ENCODE assay signal across 19 cellular contexts in genomic region chr13:113497217-113497616, GRCh38. TPM values are rescaled to one million over a fixed set of nuclear protein-coding genes. Genes with fewer than 3 reads are reported as not detected.
A peak's percentile ranks its signal among the peaks of the same experiment; 100 is the strongest.
DNase-seq lines count a peak whose midpoint lies in the region; ATAC-seq and TF ChIP-seq lines count a peak whose summit lies in the region.
"Had no signal": no experiment of that assay in that cellular context is flagged by ENCODE, and none has a peak within 500 bp of the region (broad histone marks: within the 10 kb centered on the region; RNA-seq: fewer than 3 reads in every experiment).

No MANE protein-coding gene starts in this region.

- ATAC-seq in activated CD8-positive, alpha-beta T cell treated with anti-CD3 and anti-CD28 coated beads, Interleukin-2, amount 10 ng/mL, durations not matched to agents 7 days and 5 days: no peak
- no peak for ATAC-seq in activated CD8-positive, alpha-beta T cell treated with anti-CD3 and anti-CD28 coated beads for 36 hours
- ATAC-seq in HG02759 (IDR thresholded peaks at IDR 0.05; ENCODE audit: unreplicated experiment): no peak
- ATAC-seq in SK-N-SH treated with all-trans-retinoic acid at 6 μM for 48 hours: no peak
- ATAC-seq: CD8-positive, alpha-beta T cell had no signal

- no peak overlapping the region for H3K27ac Mint-ChIP-seq in activated CD8-positive, alpha-beta T cell treated with anti-CD3 and anti-CD28 coated beads, Interleukin-2, amount 10 ng/mL, durations not matched to agents 7 days and 5 days
- no peak overlapping the region for H3K27ac Mint-ChIP-seq in activated CD8-positive, alpha-beta T cell treated with anti-CD3 and anti-CD28 coated beads for 36 hours
- no peak overlapping the region for H3K27ac Mint-ChIP-seq in type B pancreatic cell
- H3K27ac Mint-ChIP-seq: CD8-positive, alpha-beta T cell had no signal

- peaks cover 5% of the 10 kb centered on the region; the same call in 1 of the 2 replicates for H3K4me1 ChIP-seq in MM.1S (ENCODE audit: low read length)

- DNase-seq in activated CD8-positive, alpha-beta T cell treated with anti-CD3 and anti-CD28 coated beads, Interleukin-2, amount 10 ng/mL, durations not matched to agents 7 days and 5 days: peak; percentile 3
- DNase-seq in activated CD8-positive, alpha-beta T cell treated with anti-CD3 and anti-CD28 coated beads for 36 hours: no peak
- DNase-seq in MM.1S: peak; percentile 18
- DNase-seq in coronary artery (ENCODE audit: low spot score): no peak
- peak; percentile 48 for DNase-seq in type B pancreatic cell (ENCODE audit: extremely low spot score, unreplicated experiment)
- DNase-seq in SKM-1 (lab: John Stamatoyannopoulos, UW; ENCODE audit: unreplicated experiment): no peak
- DNase-seq: 8988T; CD8-positive, alpha-beta T cell; NCI-H1092 treated with DMSO at 0.1 percent for 48 hours; NCI-H1694; NCI-H345; NCI-H526 treated with DMSO at 0.1 percent for 48 hours; OCI-M1; SHP77 treated with DMSO at 0.1 percent for 48 hours had no signal

- H3K4me3 ChIP-seq in MM.1S (ENCODE audit: low read length) (no peak overlapping the region), coronary artery (peak overlapping the region; percentile 25)
- H3K4me3 ChIP-seq: BLaER1, HAP-1 had no signal

- no peaks in the 10 kb centered on the region for H3K27me3 ChIP-seq in MM.1S (replicated peaks; ENCODE audit: insufficient read depth, low read length)
- H3K27me3 ChIP-seq: BLaER1 had no signal

- peak overlapping the region; percentile 13; the same call in 1 of the 2 replicates for H3K27ac ChIP-seq in MM.1S (ENCODE audit: low read length)
- no peak overlapping the region for H3K27ac ChIP-seq in coronary artery
- H3K27ac ChIP-seq: BLaER1 had no signal

- H3K4me3 Mint-ChIP-seq in activated CD8-positive, alpha-beta T cell treated with anti-CD3 and anti-CD28 coated beads, Interleukin-2, amount 10 ng/mL, durations not matched to agents 7 days and 5 days: no peak overlapping the region
- no peak overlapping the region for H3K4me3 Mint-ChIP-seq in activated CD8-positive, alpha-beta T cell treated with anti-CD3 and anti-CD28 coated beads for 36 hours
- H3K4me3 Mint-ChIP-seq in type B pancreatic cell: no peak overlapping the region
- H3K4me3 Mint-ChIP-seq: CD8-positive, alpha-beta T cell had no signal

- peaks cover 5% of the 10 kb centered on the region for H3K36me3 ChIP-seq in MM.1S (replicated peaks; ENCODE audit: insufficient read depth, low read length)

- peaks cover 25% of the 10 kb centered on the region for H3K79me2 ChIP-seq in MM.1S (ENCODE audit: low read length)

- no peaks in the 10 kb centered on the region for H4K20me1 ChIP-seq in MM.1S (ENCODE audit: insufficient read depth, low read length)

- no peak overlapping the region for H3K9ac ChIP-seq in MM.1S (ENCODE audit: low read length)
- H3K9ac ChIP-seq: BLaER1 had no signal

- no peaks in the 10 kb centered on the region for H3K9me3 ChIP-seq in MM.1S (replicated peaks; ENCODE audit: insufficient read depth, low read length)
- H3K9me3 ChIP-seq: HAP-1 had no signal

- no peaks in the 10 kb centered on the region for H3K27me3 Mint-ChIP-seq in activated CD8-positive, alpha-beta T cell treated with anti-CD3 and anti-CD28 coated beads, Interleukin-2, amount 10 ng/mL, durations not matched to agents 7 days and 5 days (ENCODE audit: low read depth)
- H3K27me3 Mint-ChIP-seq in activated CD8-positive, alpha-beta T cell treated with anti-CD3 and anti-CD28 coated beads for 36 hours: no peaks in the 10 kb centered on the region
- no peaks in the 10 kb centered on the region for H3K27me3 Mint-ChIP-seq in type B pancreatic cell

- H2AFZ ChIP-seq in MM.1S (ENCODE audit: low read length): no peak overlapping the region

- intact Hi-C loops in activated CD8-positive, alpha-beta T cell treated with anti-CD3 and anti-CD28 coated beads for 36 hours (cut with micrococcal nuclease): no loop called here

- no peaks in the 10 kb centered on the region for H3K9me2 ChIP-seq in MM.1S (replicated peaks; ENCODE audit: insufficient read depth, low read length)

- peaks cover 30% of the 10 kb centered on the region for H3K4me1 Mint-ChIP-seq in activated CD8-positive, alpha-beta T cell treated with anti-CD3 and anti-CD28 coated beads, Interleukin-2, amount 10 ng/mL, durations not matched to agents 7 days and 5 days (ENCODE audit: low read depth)
- peaks cover 31% of the 10 kb centered on the region for H3K4me1 Mint-ChIP-seq in activated CD8-positive, alpha-beta T cell treated with anti-CD3 and anti-CD28 coated beads for 36 hours (ENCODE audit: low read depth)
- H3K4me1 Mint-ChIP-seq in type B pancreatic cell (ENCODE audit: unreplicated experiment): peaks cover 38% of the 10 kb centered on the region

- H3K36me3 Mint-ChIP-seq in activated CD8-positive, alpha-beta T cell treated with anti-CD3 and anti-CD28 coated beads, Interleukin-2, amount 10 ng/mL, durations not matched to agents 7 days and 5 days (ENCODE audit: low read depth): peaks cover 44% of the 10 kb centered on the region
- H3K36me3 Mint-ChIP-seq in activated CD8-positive, alpha-beta T cell treated with anti-CD3 and anti-CD28 coated beads for 36 hours (ENCODE audit: low read depth): peaks cover 20% of the 10 kb centered on the region
- peaks cover 24% of the 10 kb centered on the region for H3K36me3 Mint-ChIP-seq in type B pancreatic cell

- H3K9me3 Mint-ChIP-seq in activated CD8-positive, alpha-beta T cell treated with anti-CD3 and anti-CD28 coated beads, Interleukin-2, amount 10 ng/mL, durations not matched to agents 7 days and 5 days (ENCODE audit: insufficient read depth): no peaks in the 10 kb centered on the region
- no peaks in the 10 kb centered on the region for H3K9me3 Mint-ChIP-seq in activated CD8-positive, alpha-beta T cell treated with anti-CD3 and anti-CD28 coated beads for 36 hours
- H3K9me3 Mint-ChIP-seq in type B pancreatic cell: no peaks in the 10 kb centered on the region
- H3K9me3 Mint-ChIP-seq: CD8-positive, alpha-beta T cell had no signal

- POLR2A ChIA-PET in activated CD8-positive, alpha-beta T cell treated with anti-CD3 and anti-CD28 coated beads, Interleukin-2, amount 10 ng/mL, durations not matched to agents 7 days and 5 days (lab: Charles Lee): interaction anchor here (0.6 to 0.9 kb wide), 2 partner anchors 9 to 144 kb away, joined by 3 read pairs; no protein-coding TSS in a partner anchor
- POLR2A ChIA-PET in activated CD8-positive, alpha-beta T cell treated with anti-CD3 and anti-CD28 coated beads for 36 hours (lab: Charles Lee): interaction anchor here (0.7 to 1.0 kb wide), 2 partner anchors 9 to 12 kb away, joined by 3 read pairs; no protein-coding TSS in a partner anchor

- H3F3A ChIP-seq in MM.1S (ENCODE audit: insufficient read depth, low read length): peaks cover 9% of the 10 kb centered on the region

- no peak for TF ChIP-seq CTCF in activated CD8-positive, alpha-beta T cell treated with anti-CD3 and anti-CD28 coated beads for 36 hours (IDR thresholded peaks at IDR 0.05)
- TF ChIP-seq CTCF in MM.1S (IDR thresholded peaks at IDR 0.05; ENCODE audit: low read length): no peak
- TF ChIP-seq CTCF in coronary artery (IDR thresholded peaks at IDR 0.05): no peak
- TF ChIP-seq CTCF in type B pancreatic cell (conservative IDR thresholded peaks at IDR 0.05): no peak

- H3K4me2 ChIP-seq in MM.1S (ENCODE audit: low read depth, low read length): no peak overlapping the region

- CTCF ChIA-PET in activated CD8-positive, alpha-beta T cell treated with anti-CD3 and anti-CD28 coated beads, Interleukin-2, amount 10 ng/mL, durations not matched to agents 7 days and 5 days (lab: Charles Lee): interaction anchor here (1.5 kb wide), 1 partner anchor 65 kb away, joined by 5 read pairs; no protein-coding TSS in a partner anchor
- CTCF ChIA-PET in activated CD8-positive, alpha-beta T cell treated with anti-CD3 and anti-CD28 coated beads for 36 hours (lab: Charles Lee): no interaction called here

TF ChIP-seq in SK-N-SH treated with all-trans-retinoic acid at 6 μM for 48 hours, 23 proteins besides CTCF, POLR2A, EP300 and RAD21 (continues in another document):
- TF ChIP-seq ZNF8 (CRISPR knock-in tag; IDR thresholded peaks at IDR 0.05) (no peak), ZFP3 (CRISPR knock-in tag; IDR thresholded peaks at IDR 0.05) (no peak), CSRNP3 (CRISPR knock-in tag; IDR thresholded peaks at IDR 0.05) (no peak), TCF4 (CRISPR knock-in tag; IDR thresholded peaks at IDR 0.05; ENCODE audit: borderline replicate concordance) (no peak), CSDC2 (CRISPR knock-in tag; IDR thresholded peaks at IDR 0.05) (no peak)

RNA-seq across cellular contexts. Expression of gene DCUN1D2, which starts 6.7 kb away (rescaled TPM):
- total RNA-seq in activated CD8-positive, alpha-beta T cell treated with anti-CD3 and anti-CD28 coated beads, Interleukin-2, amount 10 ng/mL, durations not matched to agents 7 days and 5 days: 10 to 100 TPM; 20.1 to 20.8 TPM
- total RNA-seq in activated CD8-positive, alpha-beta T cell treated with anti-CD3 and anti-CD28 coated beads for 36 hours: 10 to 100 TPM; 13.4 to 14.7 TPM
- 17.2 and 29.2 TPM in 2 replicates for total RNA-seq in type B pancreatic cell (ENCODE audit: low replicate concordance)

RNA-seq across cellular contexts. Expression of gene ADPRHL1, which starts 43.9 kb away (rescaled TPM):
- total RNA-seq in activated CD8-positive, alpha-beta T cell treated with anti-CD3 and anti-CD28 coated beads, Interleukin-2, amount 10 ng/mL, durations not matched to agents 7 days and 5 days: under 1 TPM; 0.73 to 0.87 TPM
- under 1 TPM; 0.23 to 0.36 TPM for total RNA-seq in activated CD8-positive, alpha-beta T cell treated with anti-CD3 and anti-CD28 coated beads for 36 hours
- 2.5 and 4.1 TPM in 2 replicates for total RNA-seq in type B pancreatic cell (ENCODE audit: low replicate concordance)
- total RNA-seq: RPMI7951 had no signal

Comparison
In these comparisons a context has a peak if more than half of its experiments do, and no peak if none do; other contexts are left out.
1. DNase-seq: peak in activated CD8-positive, alpha-beta T cell treated with anti-CD3 and anti-CD28 coated beads, Interleukin-2, amount 10 ng/mL, durations not matched to agents 7 days and 5 days (single experiment), MM.1S (single experiment) and type B pancreatic cell (single experiment); none in activated CD8-positive, alpha-beta T cell treated with anti-CD3 and anti-CD28 coated beads for 36 hours (single experiment), coronary artery (single experiment) and SKM-1 (single experiment).